Comparison of ENCODE assay signal across 31 cellular contexts in genomic region chr15:49813615-49814014, GRCh38.
"Had no signal": no experiment of that assay in that cellular context is flagged by ENCODE, and none has a peak within 500 bp of the region (broad histone marks: within the 10 kb centered on the region; RNA-seq: fewer than 3 reads in every experiment).

No MANE protein-coding gene starts in this region.

- H3K4me3 ChIP-seq: breast epithelium, colonic mucosa, gastroesophageal sphincter, lung, pancreas, prostate gland, sigmoid colon, upper lobe of left lung, vagina had no signal

- H3K27me3 ChIP-seq: breast epithelium, colonic mucosa, gastroesophageal sphincter, pancreas, sigmoid colon, upper lobe of left lung, vagina had no signal

- H3K9me3 Mint-ChIP-seq: activated naive CD4-positive, alpha-beta T cell treated with anti-CD3 and anti-CD28 coated beads, Interleukin-2, amount 50 U/mL, for 72 hours; central memory CD8-positive, alpha-beta T cell; immature natural killer cell; neural crest cell; T-helper 2 cell treated with Interferon-gamma antibody and Interleukin-4, amounts not matched to agents 5 μg/mL and 100 μg/mL, for 36 hours had no signal

- ATAC-seq: activated CD8-positive, alpha-beta memory T cell treated with anti-CD3 and anti-CD28 coated beads, Interleukin-2, amount 10 ng/mL, durations not matched to agents 7 days and 5 days; activated CD8-positive, alpha-beta T cell treated with anti-CD3 and anti-CD28 coated beads, Interleukin-2, amount 10 ng/mL, durations not matched to agents 7 days and 5 days; activated naive CD4-positive, alpha-beta T cell treated with anti-CD3 and anti-CD28 coated beads, Interleukin-2, amount 50 U/mL, for 72 hours; gastroesophageal sphincter; naive thymus-derived CD4-positive, alpha-beta T cell; pancreas had no signal

- H3K9me3 ChIP-seq: colonic mucosa, gastroesophageal sphincter, pancreas, prostate gland, sigmoid colon, upper lobe of left lung, vagina had no signal

- H3K4me1 ChIP-seq: breast epithelium, colonic mucosa, prostate gland had no signal

- H3K27ac ChIP-seq: breast epithelium, colonic mucosa, epithelial cell of prostate, gastroesophageal sphincter, pancreas, prostate gland, sigmoid colon, upper lobe of left lung, vagina had no signal

- H3K36me3 ChIP-seq: breast epithelium, colonic mucosa, gastroesophageal sphincter, pancreas, prostate gland, sigmoid colon, upper lobe of left lung, vagina had no signal

- DNase-seq: activated B cell treated with CpG ODN at 0.5 μM for 24 hours; activated CD8-positive, alpha-beta memory T cell treated with anti-CD3 and anti-CD28 coated beads, Interleukin-2, amount 10 ng/mL, durations not matched to agents 7 days and 5 days; activated CD8-positive, alpha-beta T cell treated with anti-CD3 and anti-CD28 coated beads, Interleukin-2, amount 10 ng/mL, durations not matched to agents 7 days and 5 days; activated naive CD4-positive, alpha-beta T cell; activated T-cell treated with anti-CD3 and anti-CD28 coated beads, Interleukin-2, amount 50 U/mL, for 48 hours; colonic mucosa; effector CD8-positive, alpha-beta T cell; head of caudate nucleus; hypothalamus; immature natural killer cell; naive thymus-derived CD4-positive, alpha-beta T cell; nucleus accumbens; pancreas; retina; sigmoid colon; stimulated activated CD4-positive, alpha-beta T cell treated with anti-CD3 and anti-CD28 coated beads, Interleukin-15, amount 100 ng/mL, for 24 hours; stimulated activated CD4-positive, alpha-beta T cell treated with anti-CD3 and anti-CD28 coated beads, Interleukin-2, amount 100 ng/mL, for 24 hours; stimulated activated naive CD4-positive, alpha-beta T cell treated with Interleukin-2 at 50 U/mL for 16 hours; substantia nigra; T-helper 1 cell; upper lobe of left lung had no signal

- H3K4me3 Mint-ChIP-seq: activated B cell treated with CpG ODN at 0.5 μM for 24 hours; activated CD8-positive, alpha-beta memory T cell treated with anti-CD3 and anti-CD28 coated beads, Interleukin-2, amount 10 ng/mL, durations not matched to agents 7 days and 5 days; activated CD8-positive, alpha-beta T cell treated with anti-CD3 and anti-CD28 coated beads, Interleukin-2, amount 10 ng/mL, durations not matched to agents 7 days and 5 days; central memory CD8-positive, alpha-beta T cell; immature natural killer cell; naive thymus-derived CD4-positive, alpha-beta T cell; neural crest cell; T-helper 2 cell treated with Interferon-gamma antibody and Interleukin-4, amounts not matched to agents 5 μg/mL and 100 μg/mL, for 36 hours had no signal

- H3K27ac Mint-ChIP-seq: activated B cell treated with CpG ODN at 0.5 μM for 24 hours; activated CD8-positive, alpha-beta memory T cell treated with anti-CD3 and anti-CD28 coated beads, Interleukin-2, amount 10 ng/mL, durations not matched to agents 7 days and 5 days; activated CD8-positive, alpha-beta T cell treated with anti-CD3 and anti-CD28 coated beads, Interleukin-2, amount 10 ng/mL, durations not matched to agents 7 days and 5 days; activated naive CD4-positive, alpha-beta T cell treated with anti-CD3 and anti-CD28 coated beads, Interleukin-2, amount 50 U/mL, for 72 hours; immature natural killer cell; naive thymus-derived CD4-positive, alpha-beta T cell; T-helper 2 cell treated with Interferon-gamma antibody and Interleukin-4, amounts not matched to agents 5 μg/mL and 100 μg/mL, for 36 hours had no signal

- H3K36me3 Mint-ChIP-seq: activated CD8-positive, alpha-beta memory T cell treated with anti-CD3 and anti-CD28 coated beads, Interleukin-2, amount 10 ng/mL, durations not matched to agents 7 days and 5 days; activated naive CD4-positive, alpha-beta T cell treated with anti-CD3 and anti-CD28 coated beads, Interleukin-2, amount 50 U/mL, for 72 hours; immature natural killer cell; naive thymus-derived CD4-positive, alpha-beta T cell had no signal

- H3K4me1 Mint-ChIP-seq: activated B cell treated with CpG ODN at 0.5 μM for 24 hours, neural crest cell had no signal

- H3K27me3 Mint-ChIP-seq: activated B cell treated with CpG ODN at 0.5 μM for 24 hours; central memory CD8-positive, alpha-beta T cell had no signal
